Comparison of ENCODE assay signal across 16 cellular contexts in the genomic region with DNA sequence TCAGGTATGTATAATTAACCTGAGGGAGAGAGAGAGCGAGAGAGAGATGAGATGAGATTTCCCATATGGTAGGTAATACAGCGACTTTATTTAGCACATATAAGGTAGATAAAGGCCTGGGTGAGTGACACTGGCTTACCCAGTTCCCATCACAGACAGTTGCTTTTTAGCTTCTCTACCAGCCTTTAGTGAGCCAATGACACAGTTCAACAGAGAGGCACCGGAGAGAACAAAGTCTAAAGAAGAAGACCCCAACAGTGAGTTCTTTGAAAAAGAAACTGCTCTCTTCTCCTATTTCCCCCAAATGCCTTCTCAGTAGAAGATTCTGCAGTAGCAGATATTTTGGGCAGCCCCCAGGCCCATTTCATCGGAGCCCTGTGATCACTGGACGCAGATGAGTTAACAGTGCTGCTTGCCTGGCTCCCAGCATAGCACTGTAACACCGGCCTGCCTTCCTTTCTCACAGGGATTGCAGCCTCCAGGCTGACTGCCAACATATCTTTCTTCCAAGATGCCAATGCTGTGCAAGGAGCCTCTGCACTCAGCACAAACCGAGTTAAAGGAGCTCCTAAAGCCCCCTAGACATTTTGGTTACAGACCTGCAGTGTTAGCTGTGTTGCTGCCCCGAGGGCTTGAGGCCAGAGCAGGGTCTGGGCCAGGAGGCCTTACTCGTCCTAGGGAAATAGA. TPM values are rescaled to one million over a fixed set of nuclear protein-coding genes. Genes with fewer than 3 reads are reported as not detected.
DNase-seq lines count a peak whose midpoint lies in the region; ATAC-seq, FAIRE-seq and TF ChIP-seq lines count a peak whose summit lies in the region.
"Had no signal": no experiment of that assay in that cellular context is flagged by ENCODE, and none has a peak within 500 bp of the region (broad histone marks: within the 10 kb centered on the region; RNA-seq: fewer than 3 reads in every experiment).

No MANE protein-coding gene starts in this region.

- peaks cover 12% of the 10 kb centered on the region for H3K4me1 Mint-ChIP-seq in GM23338
- peaks cover 18 to 25% of the 10 kb centered on the region in 2 donors for H3K4me1 Mint-ChIP-seq in effector memory CD8-positive, alpha-beta T cell (ENCODE audit: low read depth in 2 of 2)
- H3K4me1 Mint-ChIP-seq: brain had no signal

- H3K27me3 ChIP-seq in GM23338 (ENCODE audit: insufficient read depth) = no peaks in the 10 kb centered on the region
- H3K27me3 ChIP-seq in K562 (ENCODE audit: control insufficient read depth in 2 of 2, insufficient read depth in 2 of 2, low read length in 2 of 2) = peaks cover 28 to 53% of the 10 kb centered on the region in 2 experiments
- H3K27me3 ChIP-seq in subcutaneous abdominal adipose tissue (ENCODE audit: control insufficient read depth in 5 of 5, insufficient read depth in 4 of 5, low read length in 5 of 5) = no peaks in the 10 kb centered on the region
- H3K27me3 ChIP-seq: tibial nerve had no signal

- ATAC-seq in GM23338 (peak; percentile 57), K562 (peak; percentile 52; the same call in 2 of the 3 replicates), left lobe of liver (peak; percentile 72)
- no peak for ATAC-seq in effector memory CD8-positive, alpha-beta T cell (replicated peaks)

- H3K4me3 Mint-ChIP-seq in GM23338 = no peak overlapping the region
- H3K4me3 Mint-ChIP-seq in effector memory CD8-positive, alpha-beta T cell = no peak overlapping the region
- H3K4me3 Mint-ChIP-seq: brain had no signal

- TF ChIP-seq EP300 in K562 (IDR thresholded peaks at IDR 0.05; ENCODE audit: low read length) = no peak

- no peak overlapping the region for H3K4me2 ChIP-seq in GM23338
- H3K4me2 ChIP-seq in K562 (ENCODE audit: insufficient read depth, low read length) = no peak overlapping the region

- TF ChIP-seq RAD21 in K562 (CRISPR knock-in tag; conservative IDR thresholded peaks at IDR 0.05 in 1 of 2, IDR thresholded peaks at IDR 0.05 in 1 of 2) = no peak

- H4K20me1 ChIP-seq in GM23338 (replicated peaks; ENCODE audit: insufficient read depth) (no peaks in the 10 kb centered on the region), K562 (replicated peaks; ENCODE audit: control insufficient read depth, insufficient read depth, low read length) (0 out of 2 replicates have a peak, but pooled peaks cover 4% of the 10 kb centered on the region)

- CTCF ChIA-PET in K562 (lab: Yijun Ruan, JAX; ENCODE audit: low intra/inter-chr PET ratio) = no interaction called here

- peaks cover 3% of the 10 kb centered on the region; the same call in 1 of the 2 replicates for H3K9me2 ChIP-seq in GM23338 (ENCODE audit: insufficient read depth)

- no peak for FAIRE-seq in K562 (lab: Jason Lieb, UNC)
- FAIRE-seq: islet of Langerhans had no signal

- in situ Hi-C loops in K562 (cut with MboI) = no loop called here

- no peaks in the 10 kb centered on the region for H3K36me3 Mint-ChIP-seq in GM23338 (ENCODE audit: low read depth)
- peaks cover 8% of the 10 kb centered on the region for H3K36me3 Mint-ChIP-seq in effector memory CD8-positive, alpha-beta T cell (ENCODE audit: insufficient read depth)
- H3K36me3 Mint-ChIP-seq: brain had no signal

- H3K36me3 ChIP-seq in GM23338 (ENCODE audit: insufficient read depth) = no peaks in the 10 kb centered on the region
- H3K36me3 ChIP-seq in K562 (ENCODE audit: control insufficient read depth, insufficient read depth, low read length) = no peaks in the 10 kb centered on the region
- no peaks in the 10 kb centered on the region for H3K36me3 ChIP-seq in subcutaneous abdominal adipose tissue (ENCODE audit: control insufficient read depth in 5 of 5, insufficient read depth in 5 of 5, low read length in 5 of 5)
- H3K36me3 ChIP-seq: prostate gland, tibial nerve had no signal

- TF ChIP-seq CTCF in GM23338 (conservative IDR thresholded peaks at IDR 0.05; ENCODE audit: low read depth in 2 of 2) = no peak
- TF ChIP-seq CTCF in K562 (IDR thresholded peaks at IDR 0.05 in 2 of 3, conservative IDR thresholded peaks at IDR 0.05 in 1 of 3; ENCODE audit: insufficient read depth in 2 of 3, low read depth in 1 of 3, low read length in 3 of 3) = no peak

- no peak for TF ChIP-seq POLR2A in K562 (conservative IDR thresholded peaks at IDR 0.05)

- H3K79me2 ChIP-seq in GM23338 (replicated peaks; ENCODE audit: insufficient read depth) (no peaks in the 10 kb centered on the region), K562 (ENCODE audit: control insufficient read depth, insufficient read depth, low read length) (no peaks in the 10 kb centered on the region)

- 2% methylated on average over 9 of the region's 9 CpGs for WGBS in K562 (ENCODE audit: insufficient coverage, low coverage, missing lambda C conversion rate)

- H2AFZ ChIP-seq in GM23338 (peak overlapping the region; percentile 5; the same call in 1 of the 2 replicates), K562 (ENCODE audit: low read depth, low read length) (no peak overlapping the region)

- DNase-seq in GM23338 (ENCODE audit: low spot score) (no peak), K562 (ENCODE audit: extremely low read depth in 1 of 4, low spot score in 3 of 4) (no peak), left lobe of liver (ENCODE audit: low spot score) (peak; percentile 41), NCI-H82 treated with DMSO at 0.1 percent for 48 hours (lab: John Stamatoyannopoulos, UW; ENCODE audit: unreplicated experiment) (no peak), NCI-H187 (lab: John Stamatoyannopoulos, UW) (no peak)
- DNase-seq in effector memory CD8-positive, alpha-beta T cell = no peak
- DNase-seq: activated gamma-delta T cell; COR-L47; effector CD4-positive, alpha-beta T cell; NCI-H1417; NCI-H446 had no signal

- H3K9me3 ChIP-seq in K562 (replicated peaks; ENCODE audit: control insufficient read depth, insufficient read depth, low read depth, low read length) (no peaks in the 10 kb centered on the region), subcutaneous abdominal adipose tissue (ENCODE audit: control insufficient read depth in 5 of 5, low read length in 5 of 5) (no peaks in the 10 kb centered on the region)
- H3K9me3 ChIP-seq: prostate gland, tibial nerve had no signal

- H3K9me1 ChIP-seq in K562 (ENCODE audit: control insufficient read depth, insufficient read depth, low read length) = no peaks in the 10 kb centered on the region

- intact Hi-C loops in K562 (cut with micrococcal nuclease) = no loop called here

- H3F3A ChIP-seq in GM23338 (replicated peaks; ENCODE audit: low read depth) = no peaks in the 10 kb centered on the region

- POLR2A ChIA-PET in K562 (lab: Yijun Ruan, JAX) = no interaction called here

- H3K9me3 Mint-ChIP-seq in GM23338 = no peaks in the 10 kb centered on the region
- H3K9me3 Mint-ChIP-seq in effector memory CD8-positive, alpha-beta T cell = no peaks in the 10 kb centered on the region
- H3K9me3 Mint-ChIP-seq: brain had no signal

- H3K9ac ChIP-seq in K562 (ENCODE audit: insufficient read depth in 1 of 2, low read depth in 2 of 2, low read length in 2 of 2) = no peak overlapping the region
- H3K9ac ChIP-seq in subcutaneous abdominal adipose tissue (ENCODE audit: low read length in 5 of 5) = peak overlapping the region in 2 of 5 donors; percentile 44 to 50

- no peak overlapping the region for H3K27ac Mint-ChIP-seq in GM23338
- H3K27ac Mint-ChIP-seq in effector memory CD8-positive, alpha-beta T cell = no peak overlapping the region

- H3K4me1 ChIP-seq in GM23338 (ENCODE audit: insufficient read depth) (peaks cover 16% of the 10 kb centered on the region), K562 (replicated peaks in 1 of 2; ENCODE audit: control insufficient read depth in 2 of 2, insufficient read depth in 2 of 2, low read length in 2 of 2) (no peaks in the 10 kb centered on the region; a peak in 1 of 5 replicates), subcutaneous abdominal adipose tissue (ENCODE audit: control insufficient read depth in 5 of 5, insufficient read depth in 5 of 5, low read length in 5 of 5) (peaks cover 2 to 17% (median 16%) of the 10 kb centered on the region in 5 donors)
- H3K4me1 ChIP-seq: prostate gland had no signal

- BruUV-seq in K562 (replicated peaks; lab: Mats Ljungman, UMichigan) = no TSS peak

- H3K27ac ChIP-seq in GM23338 (ENCODE audit: low read depth) (no peak overlapping the region), K562 (ENCODE audit: extremely low read depth, low read depth, low read length) (no peak overlapping the region), subcutaneous abdominal adipose tissue (ENCODE audit: low read depth, low read length) (peak overlapping the region; percentile 60)
- H3K27ac ChIP-seq: prostate gland, tibial nerve had no signal

- no peaks in the 10 kb centered on the region for H3K27me3 Mint-ChIP-seq in GM23338 (ENCODE audit: insufficient read depth, low read depth, poor library complexity)
- no peaks in the 10 kb centered on the region for H3K27me3 Mint-ChIP-seq in effector memory CD8-positive, alpha-beta T cell
- H3K27me3 Mint-ChIP-seq: brain had no signal

- H3K4me3 ChIP-seq in GM23338 (no peak overlapping the region), K562 (no peak overlapping the region), subcutaneous abdominal adipose tissue (ENCODE audit: low read depth in 1 of 5, low read length in 5 of 5) (peak overlapping the region in 1 of 5 donors; percentile 26)
- H3K4me3 ChIP-seq: prostate gland, tibial nerve had no signal

TF ChIP-seq in GM23338, 12 proteins besides CTCF, POLR2A, EP300 and RAD21 (continues in another document):
- no peak for TF ChIP-seq CREB1 (CRISPR knock-in tag; IDR thresholded peaks at IDR 0.05; ENCODE audit: low read depth)

TF ChIP-seq in K562, 482 proteins besides CTCF, POLR2A, EP300 and RAD21 (continues in another document):
- no peak for TF ChIP-seq EP400 (IDR thresholded peaks at IDR 0.05)

RNA-seq across cellular contexts. Expression of a gene that starts 58.7 kb away (rescaled TPM):
- 100 and 115 TPM in 2 replicates for total RNA-seq in GM23338 (2014; rRNA removed; shearing (Covaris generic))
- polyA plus RNA-seq in GM23338 (2016; fragmentation: Nextera tagmentation; extraction: Ambion mirVana) = 55.4 and 65.3 TPM in 2 replicates
- 36.7 and 94.3 TPM in 2 replicates for total RNA-seq in K562 (2011; cell fraction: chromatin; rRNA removed; ENCODE audit: low replicate concordance)
- total RNA-seq in K562 (2011; cell fraction: nucleolus; rRNA removed) = 17.5 and 23.4 TPM in 2 replicates
- 36.4 and 54.7 TPM in 2 replicates for total RNA-seq in K562 (2011; cell fraction: nucleoplasm; rRNA removed)
- 27.9 and 28.0 TPM in 2 replicates for total RNA-seq in K562 (2014; rRNA removed)
- 37.7 and 41.6 TPM in 2 replicates for total RNA-seq in K562 (2014; rRNA removed; fragmentation: Illumina TruSeq; extraction: Trizol)
- 35.1 and 36.5 TPM in 2 replicates for total RNA-seq in K562 (2015; rRNA removed; fragmentation: Illumina TruSeq; extraction: Trizol)
- 40.7 and 44.5 TPM in 2 replicates for total RNA-seq in K562 (2021)
- 37.5 and 48.3 TPM in 2 replicates for polyA plus RNA-seq in K562 (2011; rRNA removed)
- 13.4 and 22.4 TPM in 2 replicates for polyA plus RNA-seq in K562 (2011; cell fraction: cytosol; rRNA removed)
- 44.3 and 44.7 TPM in 2 replicates for polyA plus RNA-seq in K562 (2011; cell fraction: nucleus; rRNA removed)
- 14.8 and 21.1 TPM in 2 replicates for polyA plus RNA-seq in K562 (2012)
- polyA plus RNA-seq in K562 (2014; fragmentation: Illumina TruSeq; extraction: Trizol) = 29.6 and 36.6 TPM in 2 replicates
- polyA plus RNA-seq in K562 (2014; fragmentation: Nextera tagmentation; extraction: Ambion mirVana) = 10 to 100 TPM; 14.7 to 15.6 TPM
- 20.7 and 22.0 TPM in 2 replicates for polyA plus RNA-seq in K562 (2014; rRNA removed)
- polyA minus RNA-seq in K562 (2011; rRNA and poly(A)+ RNA removed) = 74.0 and 88.5 TPM in 2 replicates
- polyA minus RNA-seq in K562 (2011; cell fraction: cytosol; rRNA and poly(A)+ RNA removed) = 21.9 and 24.6 TPM in 2 replicates
- 26.9 and 36.1 TPM in 2 replicates for polyA minus RNA-seq in K562 (2011; cell fraction: nucleus; rRNA and poly(A)+ RNA removed)
- total RNA-seq in left lobe of liver = 30.4 TPM
